Comparison of ENCODE assay signal across 12 cellular contexts in genomic region chr16:31456988-31457360, GRCh38. TPM values are rescaled to one million over a fixed set of nuclear protein-coding genes. Genes with fewer than 3 reads are reported as not detected.
DNase-seq lines count a peak whose midpoint lies in the region; ATAC-seq and TF ChIP-seq lines count a peak whose summit lies in the region.
"Had no signal": no experiment of that assay in that cellular context is flagged by ENCODE, and none has a peak within 500 bp of the region (broad histone marks: within the 10 kb centered on the region; RNA-seq: fewer than 3 reads in every experiment).

No MANE protein-coding gene starts in this region.

- no peaks in the 10 kb centered on the region for H3K27me3 ChIP-seq in Karpas-422 (ENCODE audit: low read length)

- H3K27ac Mint-ChIP-seq in T-helper 1 cell treated with Interleukin-12 subunit alpha and Interleukin-12 subunit beta and Interleukin-4 antibody, amounts not matched to agents 30 μg/mL and 1 μg/mL, for 36 hours: no peak overlapping the region
- H3K27ac Mint-ChIP-seq in central memory CD8-positive, alpha-beta T cell (ENCODE audit: low read depth): peak overlapping the region; percentile 94
- H3K27ac Mint-ChIP-seq in osteocyte (ENCODE audit: unreplicated experiment): no peak overlapping the region

- no peaks in the 10 kb centered on the region for H3K36me3 ChIP-seq in Karpas-422 (ENCODE audit: insufficient read depth, low read length)

- no peak overlapping the region for H3K4me3 ChIP-seq in Karpas-422 (ENCODE audit: low read length)

- H2AFZ ChIP-seq in Karpas-422 (ENCODE audit: low read length): no peak overlapping the region

- H3K4me1 Mint-ChIP-seq in T-helper 1 cell treated with Interleukin-12 subunit alpha and Interleukin-12 subunit beta and Interleukin-4 antibody, amounts not matched to agents 30 μg/mL and 1 μg/mL, for 36 hours (ENCODE audit: low read depth): peaks cover 39% of the 10 kb centered on the region
- H3K4me1 Mint-ChIP-seq in central memory CD8-positive, alpha-beta T cell: peaks cover 39% of the 10 kb centered on the region
- H3K4me1 Mint-ChIP-seq in osteocyte (ENCODE audit: unreplicated experiment): peaks cover 66% of the 10 kb centered on the region

- peak overlapping the region; percentile 98 for H3K4me2 ChIP-seq in Karpas-422 (ENCODE audit: low read depth, low read length, poor library complexity, severe bottlenecking)

- no peak for TF ChIP-seq CTCF in osteocyte (IDR thresholded peaks at IDR 0.05)

- no peak overlapping the region; the same call in 1 of the 2 replicates for H3K9ac ChIP-seq in Karpas-422 (ENCODE audit: low read length)

- H3K4me1 ChIP-seq in Karpas-422 (ENCODE audit: low read length): peaks cover 23% of the 10 kb centered on the region

- no peak for ATAC-seq in central memory CD8-positive, alpha-beta T cell (replicated peaks; ENCODE audit: extremely low read depth, poor library complexity, severe bottlenecking)
- ATAC-seq in GM21825 (IDR thresholded peaks at IDR 0.05; ENCODE audit: unreplicated experiment): no peak
- no peak for ATAC-seq in GM19397 (IDR thresholded peaks at IDR 0.05; ENCODE audit: unreplicated experiment)
- no peak for ATAC-seq in GM18861 (IDR thresholded peaks at IDR 0.05; ENCODE audit: unreplicated experiment)

- peak overlapping the region; percentile 87 for H3K4me3 Mint-ChIP-seq in T-helper 1 cell treated with Interleukin-12 subunit alpha and Interleukin-12 subunit beta and Interleukin-4 antibody, amounts not matched to agents 30 μg/mL and 1 μg/mL, for 36 hours
- no peak overlapping the region for H3K4me3 Mint-ChIP-seq in central memory CD8-positive, alpha-beta T cell
- peak overlapping the region; percentile 89 for H3K4me3 Mint-ChIP-seq in osteocyte (ENCODE audit: unreplicated experiment)

- DNase-seq in T-helper 1 cell: no peak
- DNase-seq in Karpas-422: no peak
- no peak for DNase-seq in central memory CD8-positive, alpha-beta T cell (ENCODE audit: low spot score in 2 of 2)
- DNase-seq in osteocyte (ENCODE audit: extremely low spot score, unreplicated experiment): no peak
- DNase-seq: 8988T, NCI-H524 treated with DMSO at 0.1 percent for 48 hours had no signal

- no peak overlapping the region for H3K27ac ChIP-seq in Karpas-422 (ENCODE audit: low read length)

- H3K36me3 Mint-ChIP-seq in T-helper 1 cell treated with Interleukin-12 subunit alpha and Interleukin-12 subunit beta and Interleukin-4 antibody, amounts not matched to agents 30 μg/mL and 1 μg/mL, for 36 hours (ENCODE audit: low read depth): peaks cover 9% of the 10 kb centered on the region
- H3K36me3 Mint-ChIP-seq in central memory CD8-positive, alpha-beta T cell (ENCODE audit: insufficient read depth): peaks cover 18% of the 10 kb centered on the region
- H3K36me3 Mint-ChIP-seq in osteocyte (ENCODE audit: unreplicated experiment): no peaks in the 10 kb centered on the region

- H4K20me1 ChIP-seq in Karpas-422 (ENCODE audit: insufficient read depth, low read depth, low read length): peaks cover 33% of the 10 kb centered on the region; the same call in 1 of the 2 replicates

- no peaks in the 10 kb centered on the region for H3K9me2 ChIP-seq in Karpas-422 (replicated peaks; ENCODE audit: insufficient read depth, low read length)

- no peaks in the 10 kb centered on the region for H3K9me3 Mint-ChIP-seq in T-helper 1 cell treated with Interleukin-12 subunit alpha and Interleukin-12 subunit beta and Interleukin-4 antibody, amounts not matched to agents 30 μg/mL and 1 μg/mL, for 36 hours
- H3K9me3 Mint-ChIP-seq in central memory CD8-positive, alpha-beta T cell: no peaks in the 10 kb centered on the region
- no peaks in the 10 kb centered on the region for H3K9me3 Mint-ChIP-seq in osteocyte (ENCODE audit: unreplicated experiment)

- H3K79me2 ChIP-seq in Karpas-422 (ENCODE audit: low read length): peaks cover 22% of the 10 kb centered on the region

- H3K9me3 ChIP-seq in Karpas-422 (ENCODE audit: low read length): no peaks in the 10 kb centered on the region

- H3K27me3 Mint-ChIP-seq in T-helper 1 cell treated with Interleukin-12 subunit alpha and Interleukin-12 subunit beta and Interleukin-4 antibody, amounts not matched to agents 30 μg/mL and 1 μg/mL, for 36 hours (ENCODE audit: low read depth): no peaks in the 10 kb centered on the region
- no peaks in the 10 kb centered on the region for H3K27me3 Mint-ChIP-seq in central memory CD8-positive, alpha-beta T cell
- no peaks in the 10 kb centered on the region for H3K27me3 Mint-ChIP-seq in osteocyte (ENCODE audit: unreplicated experiment)

RNA-seq across cellular contexts. Expression of gene ARMC5, which starts 2.3 kb away (rescaled TPM):
- total RNA-seq in Karpas-422 (2014; rRNA removed; shearing (Covaris generic); ENCODE audit: low replicate concordance): 1.5 and 2.3 TPM in 2 replicates
- total RNA-seq in osteocyte: 12.3 and 12.8 TPM in 2 replicates

RNA-seq across cellular contexts. Expression of gene ZNF843, which starts 14.4 kb away (rescaled TPM):
- not detected in 2 replicates for total RNA-seq in Karpas-422 (2014; rRNA removed; shearing (Covaris generic); ENCODE audit: low replicate concordance)
- 2.9 and 3.2 TPM in 2 replicates for total RNA-seq in osteocyte

RNA-seq across cellular contexts. Expression of gene TGFB1I1, which starts 15.0 kb away (rescaled TPM):
- not detected in 2 replicates for total RNA-seq in Karpas-422 (2014; rRNA removed; shearing (Covaris generic); ENCODE audit: low replicate concordance)
- 112 and 120 TPM in 2 replicates for total RNA-seq in osteocyte

RNA-seq across cellular contexts. Expression of gene SLC5A2, which starts 25.9 kb away (rescaled TPM):
- total RNA-seq in Karpas-422 (2014; rRNA removed; shearing (Covaris generic); ENCODE audit: low replicate concordance): not detected in 2 replicates
- not detected in 2 replicates for total RNA-seq in osteocyte
- total RNA-seq: T-helper 1 cell treated with Interleukin-12 subunit alpha and Interleukin-12 subunit beta and Interleukin-4 antibody, amounts not matched to agents 30 ng/mL and 1 ng/mL, for 36 hours had no signal

RNA-seq across cellular contexts. Expression of gene COX6A2, which starts 28.8 kb away (rescaled TPM):
- not detected in 2 replicates for total RNA-seq in Karpas-422 (2014; rRNA removed; shearing (Covaris generic); ENCODE audit: low replicate concordance)
- not detected in 2 replicates for total RNA-seq in osteocyte
- total RNA-seq: kidney epithelial cell; T-helper 1 cell treated with Interleukin-12 subunit alpha and Interleukin-12 subunit beta and Interleukin-4 antibody, amounts not matched to agents 30 ng/mL and 1 ng/mL, for 36 hours had no signal

Comparison
In these comparisons a context has a peak if more than half of its experiments do, and no peak if none do; other contexts are left out.
1. RNA of gene TGFB1I1, which starts 15.0 kb away (total RNA-seq): 112 to 120 TPM in osteocyte; not detected in Karpas-422; every median in the first group is over 100 times any median in the second.